Comparison of ENCODE assay signal across 19 cellular contexts in genomic region chr22:26837784-26838520, GRCh38.
DNase-seq lines count a peak whose midpoint lies in the region; ATAC-seq, FAIRE-seq and TF ChIP-seq lines count a peak whose summit lies in the region.
"Had no signal": no experiment of that assay in that cellular context is flagged by ENCODE, and none has a peak within 500 bp of the region (broad histone marks: within the 10 kb centered on the region; RNA-seq: fewer than 3 reads in every experiment).

No MANE protein-coding gene starts in this region.

- H3K27ac ChIP-seq in HEK293 (ENCODE audit: extremely low read depth, low read depth, low read length) = no peak overlapping the region
- H3K27ac ChIP-seq: BLaER1 treated with 17β-estradiol and CSF1 and Interleukin-3, amounts not matched to agents 10 nM and 100 nM; GM23248; HL-60 had no signal

- intact Hi-C loops in mucosa of descending colon (cut with DNase I, micrococcal nuclease) = no loop called here

- peak; percentile 62 for FAIRE-seq in bronchial epithelial cell (lab: Jason Lieb, UNC)

- DNase-seq in COR-L47 (lab: John Stamatoyannopoulos, UW) (peak; percentile 41), bronchial epithelial cell (ENCODE audit: low read depth) (no peak), mucosa of descending colon (no peak), H7 (no peak), COLO829 (ENCODE audit: low spot score) (no peak), SK-N-DZ (ENCODE audit: low spot score) (no peak)
- DNase-seq: DMS79 treated with DMSO at 0.1 percent for 48 hours, GDM1, GM23248, HFFc6, KG1, MG63, NCI-H1105, NCI-H2029, NCI-H510A treated with DMSO at 0.1 percent for 48 hours had no signal

- no peak overlapping the region for H3K4me3 ChIP-seq in HEK293 (ENCODE audit: low read depth, low read length)
- H3K4me3 ChIP-seq in bronchial epithelial cell (ENCODE audit: low read depth, low read length) = no peak overlapping the region
- no peak overlapping the region for H3K4me3 ChIP-seq in mucosa of descending colon
- no peak overlapping the region for H3K4me3 ChIP-seq in H7 (ENCODE audit: insufficient read depth, low read depth, low read length)
- H3K4me3 ChIP-seq: BLaER1 treated with 17β-estradiol and CSF1 and Interleukin-3, amounts not matched to agents 10 nM and 100 nM; GM23248; MG63 had no signal

- CTCF ChIA-PET in HEK293 (lab: Yijun Ruan, JAX) = no interaction called here

- no peaks in the 10 kb centered on the region for H3K9me3 ChIP-seq in HEK293 (ENCODE audit: control insufficient read depth, insufficient read depth, low read depth, low read length)
- H3K9me3 ChIP-seq in mucosa of descending colon = no peaks in the 10 kb centered on the region
- H3K9me3 ChIP-seq: BLaER1 treated with 17β-estradiol and CSF1 and Interleukin-3, amounts not matched to agents 10 nM and 100 nM; MG63 had no signal

- ATAC-seq in mucosa of descending colon (peak; percentile 30), GM18519 (IDR thresholded peaks at IDR 0.05; ENCODE audit: low FRiP score, unreplicated experiment) (no peak)

- H3K4me1 ChIP-seq in HEK293 (ENCODE audit: control insufficient read depth, insufficient read depth, low read length) (no peaks in the 10 kb centered on the region), mucosa of descending colon (ENCODE audit: low read depth) (no peaks in the 10 kb centered on the region)

- no peaks in the 10 kb centered on the region for H3K36me3 ChIP-seq in HEK293 (ENCODE audit: control insufficient read depth in 2 of 2, insufficient read depth in 1 of 2, low read length in 2 of 2)
- no peaks in the 10 kb centered on the region for H3K36me3 ChIP-seq in bronchial epithelial cell (ENCODE audit: control insufficient read depth, insufficient read depth, low read length)
- no peaks in the 10 kb centered on the region for H3K36me3 ChIP-seq in mucosa of descending colon (ENCODE audit: low read depth)
- H3K36me3 ChIP-seq in H7 (replicated peaks; ENCODE audit: control insufficient read depth, insufficient read depth, low read length) = no peaks in the 10 kb centered on the region
- H3K36me3 ChIP-seq: BLaER1 treated with 17β-estradiol and CSF1 and Interleukin-3, amounts not matched to agents 10 nM and 100 nM; MG63 had no signal

- TF ChIP-seq CTCF in HEK293 (tag by site-specific recombination; IDR thresholded peaks at IDR 0.05) = no peak
- no peak for TF ChIP-seq CTCF in bronchial epithelial cell (IDR thresholded peaks at IDR 0.05; ENCODE audit: insufficient read depth, low read length, severe bottlenecking)
- no peak for TF ChIP-seq CTCF in mucosa of descending colon (IDR thresholded peaks at IDR 0.05)

- POLR2A ChIA-PET in HEK293 (lab: Yijun Ruan, JAX) = interaction anchor here (0.6 kb wide), 1 partner anchor 598 kb away, joined by 4 read pairs; no protein-coding TSS in a partner anchor

- H3K27me3 ChIP-seq in bronchial epithelial cell (ENCODE audit: control insufficient read depth, insufficient read depth, low read length) (peaks cover 4% of the 10 kb centered on the region), H7 (ENCODE audit: control insufficient read depth, insufficient read depth, low read length) (no peaks in the 10 kb centered on the region)
- H3K27me3 ChIP-seq: BLaER1 treated with 17β-estradiol and CSF1 and Interleukin-3, amounts not matched to agents 10 nM and 100 nM; MG63 had no signal

TF ChIP-seq in HEK293, 187 proteins besides CTCF, POLR2A, EP300 and RAD21:
- TF ChIP-seq ZNF530 (tag by site-specific recombination; IDR thresholded peaks at IDR 0.05; ENCODE audit: low read depth) (no peak), ZIC2 (tag by site-specific recombination; IDR thresholded peaks at IDR 0.05) (peak; percentile 44), HOXD13 (CRISPR knock-in tag; IDR thresholded peaks at IDR 0.05; ENCODE audit: borderline replicate concordance) (no peak)
TF ChIP-seq in HEK293: peak in this region for 1.
